In the genomic region with DNA sequence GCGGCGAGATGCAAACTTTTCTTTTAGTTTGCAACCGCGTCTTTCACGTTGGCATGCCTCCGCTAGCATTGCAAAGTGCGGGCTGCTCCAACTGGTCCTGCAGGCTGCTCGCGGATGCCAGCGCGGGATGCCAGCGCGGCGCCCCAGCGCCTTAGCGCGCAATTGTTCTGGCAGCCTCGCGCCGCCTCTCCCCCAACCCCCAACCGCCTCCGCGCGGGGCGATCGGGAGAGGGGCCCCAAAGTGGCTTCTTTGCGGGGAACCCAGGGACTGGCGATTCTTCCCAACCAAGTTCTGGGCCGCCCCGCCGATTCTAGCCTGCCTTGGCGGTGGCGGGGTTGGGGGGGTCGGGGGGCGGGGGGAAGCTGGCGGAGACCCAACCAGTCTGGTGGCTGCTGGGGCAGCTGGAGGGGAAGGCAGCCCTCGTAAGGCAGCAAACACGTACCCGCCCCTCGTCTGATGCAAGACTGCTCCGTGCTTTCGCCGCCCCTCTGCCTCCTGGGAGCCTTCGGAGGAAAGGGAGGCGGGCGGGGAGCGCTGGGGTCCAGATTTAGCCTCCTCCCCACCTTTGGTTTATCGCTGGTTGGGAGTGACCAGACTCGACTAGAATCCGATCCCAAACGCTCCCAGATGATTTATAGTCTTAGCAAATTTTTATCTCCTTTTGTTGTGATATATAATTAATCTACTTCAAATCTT, we compare ENCODE assay signal across 8 cellular contexts. TPM values are rescaled to one million over a fixed set of nuclear protein-coding genes. Genes with fewer than 3 reads are reported as not detected.
A peak's percentile ranks its signal among the peaks of the same experiment; 100 is the strongest.
DNase-seq lines count a peak whose midpoint lies in the region; ATAC-seq and TF ChIP-seq lines count a peak whose summit lies in the region.

No MANE protein-coding gene starts in this region.

- H3K27ac ChIP-seq in DND-41 (ENCODE audit: low read length): peak overlapping the region; percentile 98
- peak overlapping the region; percentile 80 for H3K27ac ChIP-seq in muscle layer of colon (ENCODE audit: low read depth, low read length)

- H3K4me3 Mint-ChIP-seq in activated CD8-positive, alpha-beta T cell treated with anti-CD3 and anti-CD28 coated beads for 36 hours: peak overlapping the region; percentile 99

- peaks cover 57% of the 10 kb centered on the region for H3K79me2 ChIP-seq in DND-41 (ENCODE audit: insufficient read depth, low read length)

- peaks cover 40% of the 10 kb centered on the region for H3K4me1 Mint-ChIP-seq in activated CD8-positive, alpha-beta T cell treated with anti-CD3 and anti-CD28 coated beads for 36 hours (ENCODE audit: low read depth)

- peak overlapping the region; percentile 97 for H3K9ac ChIP-seq in DND-41 (ENCODE audit: low read depth, low read length)
- peak overlapping the region; percentile 46 for H3K9ac ChIP-seq in muscle layer of colon (ENCODE audit: low read length)

- H3K27me3 Mint-ChIP-seq in activated CD8-positive, alpha-beta T cell treated with anti-CD3 and anti-CD28 coated beads for 36 hours: no peaks in the 10 kb centered on the region

- peak overlapping the region; percentile 98 for H3K27ac Mint-ChIP-seq in activated CD8-positive, alpha-beta T cell treated with anti-CD3 and anti-CD28 coated beads for 36 hours

- no peak for TF ChIP-seq POLR2A in erythroblast (IDR thresholded peaks at IDR 0.05; ENCODE audit: low read length)

- peaks cover 8% of the 10 kb centered on the region for H3K27me3 ChIP-seq in DND-41 (ENCODE audit: insufficient read depth, low read length, poor library complexity)
- H3K27me3 ChIP-seq in muscle layer of colon (ENCODE audit: control insufficient read depth in 1 of 2, insufficient read depth in 2 of 2, low read length in 2 of 2): no peaks in the 10 kb centered on the region

- H3K4me3 ChIP-seq in DND-41 (ENCODE audit: low read depth in 1 of 2, low read length in 2 of 2): peak overlapping the region; percentile 95 to 96; a peak in 3 of 4 replicates
- peak overlapping the region; percentile 75 to 93 for H3K4me3 ChIP-seq in muscle layer of colon (ENCODE audit: low read depth in 1 of 2, low read length in 2 of 2)

- ATAC-seq in DND-41 (ENCODE audit: insufficient read depth, low read depth): peak; percentile 85
- ATAC-seq in HG02852 (IDR thresholded peaks at IDR 0.05; ENCODE audit: unreplicated experiment): peak; percentile 21
- peak; percentile 79 for ATAC-seq in activated CD8-positive, alpha-beta T cell treated with anti-CD3 and anti-CD28 coated beads for 36 hours
- ATAC-seq in stimulated activated naive CD8-positive, alpha-beta T cell treated with anti-CD3 and anti-CD28 coated beads, Interleukin-15, Interleukin-2, amounts not matched to agents 100 U/mL and 50 U/mL, for 24 hours: peak; percentile 83

- peak overlapping the region; percentile 87 for H3K4me2 ChIP-seq in DND-41 (ENCODE audit: insufficient read depth, low read length)

- intact Hi-C loops in activated CD8-positive, alpha-beta T cell treated with anti-CD3 and anti-CD28 coated beads for 36 hours (cut with micrococcal nuclease): no loop called here

- peaks cover 33% of the 10 kb centered on the region for H3K36me3 ChIP-seq in DND-41 (ENCODE audit: insufficient read depth, low read length)
- H3K36me3 ChIP-seq in muscle layer of colon (ENCODE audit: insufficient read depth, low read length): no peaks in the 10 kb centered on the region

- TF ChIP-seq CTCF in DND-41 (IDR thresholded peaks at IDR 0.05; ENCODE audit: borderline replicate concordance, extremely low read depth, low read length, poor library complexity, severe bottlenecking): no peak
- TF ChIP-seq CTCF in activated CD8-positive, alpha-beta T cell treated with anti-CD3 and anti-CD28 coated beads for 36 hours (IDR thresholded peaks at IDR 0.05): no peak

- peaks cover 38% of the 10 kb centered on the region; the same call in 1 of the 2 replicates for H4K20me1 ChIP-seq in DND-41 (ENCODE audit: insufficient read depth, low read length)

- peaks cover 2% of the 10 kb centered on the region for H3K9me3 Mint-ChIP-seq in activated CD8-positive, alpha-beta T cell treated with anti-CD3 and anti-CD28 coated beads for 36 hours

- H3K36me3 Mint-ChIP-seq in activated CD8-positive, alpha-beta T cell treated with anti-CD3 and anti-CD28 coated beads for 36 hours (ENCODE audit: low read depth): peaks cover 46% of the 10 kb centered on the region

- H2AFZ ChIP-seq in DND-41 (ENCODE audit: low read depth, low read length): peak overlapping the region; percentile 94

- DNase-seq in DND-41 (peak; percentile 94), NCI-H226 (peak; percentile 65), erythroblast (lab: John Stamatoyannopoulos, UW) (peak; percentile 71 to 80), middle frontal gyrus (ENCODE audit: extremely low spot score, low spot score) (no peak)
- peak; percentile 86 for DNase-seq in activated CD8-positive, alpha-beta T cell treated with anti-CD3 and anti-CD28 coated beads for 36 hours
- peak; percentile 77 for DNase-seq in stimulated activated naive CD8-positive, alpha-beta T cell treated with anti-CD3 and anti-CD28 coated beads, Interleukin-15, Interleukin-2, amounts not matched to agents 100 U/mL and 50 U/mL, for 24 hours

- H3K4me1 ChIP-seq in DND-41 (ENCODE audit: insufficient read depth, low read length): peaks cover 42% of the 10 kb centered on the region
- H3K4me1 ChIP-seq in muscle layer of colon (ENCODE audit: insufficient read depth, low read length): peaks cover 28% of the 10 kb centered on the region

- POLR2A ChIA-PET in activated CD8-positive, alpha-beta T cell treated with anti-CD3 and anti-CD28 coated beads for 36 hours (lab: Charles Lee): interaction anchor here (0.8 to 1.4 kb wide), 7 partner anchors 12 to 87 kb away, joined by 3 to 6 read pairs (median 4); no protein-coding TSS in a partner anchor

- CTCF ChIA-PET in activated CD8-positive, alpha-beta T cell treated with anti-CD3 and anti-CD28 coated beads for 36 hours (lab: Charles Lee): interaction anchor here (1.0 to 2.1 kb wide), 4 partner anchors 9 to 38 kb away, joined by 3 to 7 read pairs (median 5); no protein-coding TSS in a partner anchor

- H3K9me3 ChIP-seq in DND-41 (ENCODE audit: insufficient read depth, low read length, severe bottlenecking): no peaks in the 10 kb centered on the region
- H3K9me3 ChIP-seq in muscle layer of colon (ENCODE audit: low read length): no peaks in the 10 kb centered on the region

RNA-seq across cellular contexts. Expression of a gene that starts 0.8 kb away (rescaled TPM):
- total RNA-seq in activated CD8-positive, alpha-beta T cell treated with anti-CD3 and anti-CD28 coated beads for 36 hours: 100 to 1,000 TPM; 307 to 322 TPM

RNA-seq across cellular contexts. Expression of a gene that starts 56.2 kb away (rescaled TPM):
- not detected for total RNA-seq in activated CD8-positive, alpha-beta T cell treated with anti-CD3 and anti-CD28 coated beads for 36 hours

Comparison
In these comparisons a context has a peak if more than half of its experiments do, and no peak if none do; other contexts are left out.
1. ATAC-seq: peak in every context shown above with its lines; median percentile 85 in DND-41; 83 in stimulated activated naive CD8-positive, alpha-beta T cell treated with anti-CD3 and anti-CD28 coated beads, Interleukin-15, Interleukin-2, amounts not matched to agents 100 U/mL and 50 U/mL, for 24 hours; 79 in activated CD8-positive, alpha-beta T cell treated with anti-CD3 and anti-CD28 coated beads for 36 hours; 21 in HG02852.